ENCODE assay signal across 1 cellular context in the genomic region with DNA sequence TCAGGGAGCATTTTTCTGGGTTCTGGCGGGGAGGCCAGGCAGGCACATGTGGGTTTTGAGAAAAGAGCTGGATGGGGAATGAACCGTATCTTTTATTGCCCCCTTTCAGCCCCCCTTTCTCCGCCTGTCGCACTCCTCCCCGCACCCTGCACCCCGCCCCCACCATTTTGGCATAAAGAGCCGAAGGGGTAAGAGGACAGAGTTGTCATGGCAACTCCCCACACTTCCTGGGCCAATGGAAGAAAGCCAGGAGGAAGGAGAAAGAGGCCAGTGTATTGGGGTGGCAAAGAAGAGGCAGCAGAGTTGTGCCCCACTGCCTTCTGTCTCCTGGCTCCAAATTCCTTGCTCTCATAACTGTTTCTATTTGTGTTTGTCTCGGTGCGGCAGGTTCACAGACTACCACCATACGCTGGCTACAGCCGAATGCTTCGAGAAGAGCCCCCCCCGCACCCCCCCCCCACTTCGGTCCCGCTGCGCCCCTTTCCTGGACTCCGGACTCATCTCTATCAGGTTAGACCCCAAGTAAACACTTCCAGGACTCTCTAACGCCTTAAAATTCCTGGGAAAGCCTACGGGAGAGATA.
TF ChIP-seq lines count a peak whose summit lies in the region.

No MANE protein-coding gene starts in this region.

TF ChIP-seq in HEK293, 187 proteins besides CTCF, POLR2A, EP300 and RAD21 (continued from another document):
- TF ChIP-seq IKZF3 (tag by site-specific recombination; IDR thresholded peaks at IDR 0.05) (peak; percentile 9; the same call in 1 of the 2 replicates), ZNF398 (tag by site-specific recombination; IDR thresholded peaks at IDR 0.05) (peak; percentile 40; the same call in 1 of the 2 replicates), ZFP37 (tag by site-specific recombination; IDR thresholded peaks at IDR 0.05) (no peak), ZBTB20 (tag by site-specific recombination; IDR thresholded peaks at IDR 0.05) (no peak)
